9 cellular contexts compared by ENCODE assay signal in genomic region chr12:56256326-56256960, GRCh38. TPM values are rescaled to one million over a fixed set of nuclear protein-coding genes. Genes with fewer than 3 reads are reported as not detected.
A peak's percentile ranks its signal among the peaks of the same experiment; 100 is the strongest.
DNase-seq lines count a peak whose midpoint lies in the region; FAIRE-seq and TF ChIP-seq lines count a peak whose summit lies in the region.
"Had no signal": no experiment of that assay in that cellular context is flagged by ENCODE, and none has a peak within 500 bp of the region (broad histone marks: within the 10 kb centered on the region; RNA-seq: fewer than 3 reads in every experiment).

No MANE protein-coding gene starts in this region.

- no peak for FAIRE-seq in GM19239 (lab: Jason Lieb, UNC)

- H3K36me3 ChIP-seq in SK-N-SH (replicated peaks in 1 of 2; ENCODE audit: control insufficient read depth in 1 of 2, insufficient read depth in 2 of 2, low read length in 1 of 2) = peaks cover 46 to 47% of the 10 kb centered on the region in 2 experiments

- WGBS in SK-N-SH (ENCODE audit: low lambda C conversion rate) = 11% methylated on average over 3 of the region's 4 CpGs

- TF ChIP-seq RAD21 in SK-N-SH (IDR thresholded peaks at IDR 0.05; ENCODE audit: low read length) = no peak

- H3K9ac ChIP-seq in SK-N-SH = peak overlapping the region; percentile 91

- peak overlapping the region; percentile 90 to 95 for H3K4me3 ChIP-seq in SK-N-SH (ENCODE audit: low read depth in 2 of 2, low read length in 1 of 2)
- peak overlapping the region; percentile 80 for H3K4me3 ChIP-seq in skeletal muscle cell (ENCODE audit: low read depth, low read length)

- CTCF ChIA-PET in SK-N-SH (lab: Yijun Ruan, JAX) = interaction anchor here (0.9 to 5.4 kb wide), 15 partner anchors 9 to 208 kb away, joined by 3 to 58 read pairs (median 7); partner anchors contain the start of genes COQ10A, RNF41 and SMARCC2

- H3K9me2 ChIP-seq in SK-N-SH = no peaks in the 10 kb centered on the region

- H3K27ac ChIP-seq in SK-N-SH (ENCODE audit: low read depth in 2 of 2, low read length in 1 of 2) = peak overlapping the region in 1 of 2 experiments; percentile 75; a peak in 3 of 4 replicates
- H3K27ac ChIP-seq: epithelial cell of prostate had no signal

- peak overlapping the region; percentile 97 for H3K4me2 ChIP-seq in SK-N-SH

- H3K9me3 ChIP-seq in SK-N-SH = no peaks in the 10 kb centered on the region

- H4K20me1 ChIP-seq in SK-N-SH (ENCODE audit: insufficient read depth) = peaks cover 23% of the 10 kb centered on the region

- H3K4me1 ChIP-seq in SK-N-SH (ENCODE audit: control insufficient read depth in 1 of 2, insufficient read depth in 2 of 2, low read depth in 1 of 2, low read length in 1 of 2) = peaks cover 11 to 19% of the 10 kb centered on the region in 2 experiments

- H3K79me2 ChIP-seq in SK-N-SH (ENCODE audit: insufficient read depth) = peaks cover 64% of the 10 kb centered on the region

- no peak for TF ChIP-seq CTCF in GM13976 (IDR thresholded peaks at IDR 0.05; ENCODE audit: borderline replicate concordance, control extremely low read depth, extremely low read depth, insufficient read depth, missing control alignments)
- peak; percentile 26; the same call in 1 of the 2 replicates for TF ChIP-seq CTCF in SK-N-SH (IDR thresholded peaks at IDR 0.05)

- DNase-seq in GM13976 (ENCODE audit: low spot score) (peak; percentile 26), SK-N-SH (no peak), fibroblast of gingiva (ENCODE audit: low read depth) (peak; percentile 80), skeletal muscle cell (ENCODE audit: low read depth) (no peak), GM19239 (ENCODE audit: insufficient read length, low spot score) (no peak), SIG-M5 (lab: John Stamatoyannopoulos, UW) (no peak)
- no peak for DNase-seq in activated effector memory CD4-positive, alpha-beta T cell treated with anti-CD3 and anti-CD28 coated beads, Interleukin-2, amount 50 U/mL, for 16 hours
- DNase-seq: GOT3 had no signal

- H3F3A ChIP-seq in SK-N-SH (replicated peaks; ENCODE audit: insufficient read depth) = peaks cover 35% of the 10 kb centered on the region

- in situ Hi-C loops in GM13976 (cut with MboI; ENCODE audit: low sequenced_read_pairs, unreplicated experiment) = no loop called here

- POLR2A ChIA-PET in SK-N-SH (lab: Yijun Ruan, JAX) = no interaction called here

- 0 out of 4 replicates have a peak, but pooled peaks of 1 of the 2 experiments have one; percentile 30 for TF ChIP-seq EP300 in SK-N-SH (IDR thresholded peaks at IDR 0.05; ENCODE audit: borderline replicate concordance in 1 of 2, low read depth in 1 of 2, low read length in 1 of 2)

- H2AFZ ChIP-seq in SK-N-SH (ENCODE audit: low read depth) = no peak overlapping the region

- no peaks in the 10 kb centered on the region for H3K27me3 ChIP-seq in SK-N-SH (ENCODE audit: insufficient read depth)

TF ChIP-seq in SK-N-SH, 30 proteins besides CTCF, POLR2A, EP300 and RAD21:
- TF ChIP-seq JUND (IDR thresholded peaks at IDR 0.05) (peak; percentile 78), EZH2phosphoT487 (IDR thresholded peaks at IDR 0.05; ENCODE audit: borderline replicate concordance, low read depth) (no peak), USF2 (IDR thresholded peaks at IDR 0.05; ENCODE audit: borderline replicate concordance, low read depth, low read length) (no peak), FOSL2 (IDR thresholded peaks at IDR 0.05; ENCODE audit: borderline replicate concordance, low read depth) (peak; percentile 92), TCF12 (IDR thresholded peaks at IDR 0.05) (peak; percentile 50; the same call in 1 of the 2 replicates), NFIC (IDR thresholded peaks at IDR 0.05; ENCODE audit: borderline replicate concordance) (peak; percentile 76), PBX3 (IDR thresholded peaks at IDR 0.05) (peak; percentile 33; the same call in 1 of the 2 replicates), TAF1 (IDR thresholded peaks at IDR 0.05; ENCODE audit: borderline replicate concordance, low read depth, low read length) (no peak)

RNA-seq across cellular contexts. Expression of gene ANKRD52, which starts 1.7 kb away (rescaled TPM):
- polyA plus RNA-seq in SK-N-SH (2012; rRNA removed) = 22.5 and 23.4 TPM in 2 replicates
- polyA plus RNA-seq in SK-N-SH (2012; cell fraction: cytosol; rRNA removed) = 9.9 and 14.0 TPM in 2 replicates
- 82.4 and 85.1 TPM in 2 replicates for polyA plus RNA-seq in SK-N-SH (2012; cell fraction: nucleus; rRNA removed)

RNA-seq across cellular contexts. Expression of gene COQ10A, which starts 10.3 kb away (rescaled TPM):
- 42.2 and 56.2 TPM in 2 replicates for polyA plus RNA-seq in SK-N-SH (2012; rRNA removed)
- polyA plus RNA-seq in SK-N-SH (2012; cell fraction: cytosol; rRNA removed) = 27.5 and 30.4 TPM in 2 replicates
- polyA plus RNA-seq in SK-N-SH (2012; cell fraction: nucleus; rRNA removed) = 121 and 165 TPM in 2 replicates

RNA-seq across cellular contexts. Expression of gene SLC39A5, which starts 26.6 kb away (rescaled TPM):
- 0.12 TPM in 1 of 2 replicates, not detected in the other for polyA plus RNA-seq in SK-N-SH (2012; rRNA removed)
- not detected in 2 replicates for polyA plus RNA-seq in SK-N-SH (2012; cell fraction: cytosol; rRNA removed)
- 0.59 and 0.77 TPM in 2 replicates for polyA plus RNA-seq in SK-N-SH (2012; cell fraction: nucleus; rRNA removed)

RNA-seq across cellular contexts. Expression of gene NABP2, which starts 32.3 kb away (rescaled TPM):
- 49.3 and 52.3 TPM in 2 replicates for polyA plus RNA-seq in SK-N-SH (2012; rRNA removed)
- 52.7 and 53.6 TPM in 2 replicates for polyA plus RNA-seq in SK-N-SH (2012; cell fraction: cytosol; rRNA removed)
- polyA plus RNA-seq in SK-N-SH (2012; cell fraction: nucleus; rRNA removed) = 12.7 and 13.1 TPM in 2 replicates

RNA-seq across cellular contexts. Expression of gene RNF41, which starts 34.7 kb away (rescaled TPM):
- polyA plus RNA-seq in SK-N-SH (2012; rRNA removed) = 127 and 147 TPM in 2 replicates
- 76.4 and 113 TPM in 2 replicates for polyA plus RNA-seq in SK-N-SH (2012; cell fraction: cytosol; rRNA removed)
- polyA plus RNA-seq in SK-N-SH (2012; cell fraction: nucleus; rRNA removed) = 99.8 and 124 TPM in 2 replicates

Comparison
In these comparisons a context has a peak if more than half of its experiments do, and no peak if none do; other contexts are left out.
1. DNase-seq: peak in GM13976 (single experiment) and fibroblast of gingiva (single experiment); none in SK-N-SH (single experiment), skeletal muscle cell (single experiment), GM19239 (single experiment), SIG-M5 (single experiment) and activated effector memory CD4-positive, alpha-beta T cell treated with anti-CD3 and anti-CD28 coated beads, Interleukin-2, amount 50 U/mL, for 16 hours (single experiment).